In the genomic region with DNA sequence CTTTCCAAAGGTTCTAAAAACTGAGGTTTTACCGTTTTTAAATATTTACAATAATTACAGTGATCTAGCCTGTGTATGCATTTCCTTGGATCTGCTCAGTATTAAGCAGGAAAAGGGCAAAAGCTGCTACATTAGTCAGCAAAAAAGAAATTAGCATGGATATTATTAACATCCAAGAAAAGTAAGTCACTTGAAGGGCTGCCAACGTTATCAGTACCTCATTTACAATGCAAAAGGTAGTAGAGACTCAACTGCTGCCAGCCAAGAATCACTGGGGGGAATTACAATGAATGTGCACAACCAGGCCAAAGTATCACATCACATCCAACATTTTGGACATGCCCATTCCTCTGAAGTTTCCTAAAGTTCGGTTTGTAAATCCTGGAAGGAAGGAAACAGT, we compare ENCODE assay signal across 10 cellular contexts. TPM values are rescaled to one million over a fixed set of nuclear protein-coding genes. Genes with fewer than 3 reads are reported as not detected.
A peak's percentile ranks its signal among the peaks of the same experiment; 100 is the strongest.
DNase-seq lines count a peak whose midpoint lies in the region; ATAC-seq, FAIRE-seq and TF ChIP-seq lines count a peak whose summit lies in the region.
"Had no signal": no experiment of that assay in that cellular context is flagged by ENCODE, and none has a peak within 500 bp of the region (broad histone marks: within the 10 kb centered on the region; RNA-seq: fewer than 3 reads in every experiment).

No MANE protein-coding gene starts in this region.

- FAIRE-seq in GM12892 (lab: Jason Lieb, UNC) (no peak), D721Med (lab: Jason Lieb, UNC) (no peak)

- no peak overlapping the region for H2BK12ac ChIP-seq in H9 (ENCODE audit: insufficient read length, low read depth, low read length)

- no peak overlapping the region for H2BK15ac ChIP-seq in H9 (ENCODE audit: low read depth, low read length)

- H3K9me3 ChIP-seq in H9 (ENCODE audit: control insufficient read depth, low read depth, low read length): no peaks in the 10 kb centered on the region
- no peaks in the 10 kb centered on the region for H3K9me3 ChIP-seq in iPS DF 6.9 (ENCODE audit: control insufficient read depth, insufficient read depth, low read length)
- no peaks in the 10 kb centered on the region for H3K9me3 ChIP-seq in skeletal muscle tissue (ENCODE audit: control insufficient read depth in 3 of 3, low read length in 3 of 3)

- no peak for ATAC-seq in activated T-helper 17 cell treated with anti-CD3 and anti-CD28 coated beads, Interleukin-2, amount 50 U/mL, for 72 hours (replicated peaks)

- H3K9me3 Mint-ChIP-seq in H9: peaks cover 0 to 2% of the 10 kb centered on the region in 2 experiments; a peak in 1 of 5 replicates
- H3K9me3 Mint-ChIP-seq in activated T-helper 17 cell treated with anti-CD3 and anti-CD28 coated beads, Interleukin-2, amount 50 U/mL, for 72 hours: no peaks in the 10 kb centered on the region

- no peak overlapping the region for H2AFZ ChIP-seq in H9 (ENCODE audit: low read length)

- no peak overlapping the region; the same call in 1 of the 2 replicates for H3K14ac ChIP-seq in H9 (ENCODE audit: insufficient read depth, low read length)

- DNase-seq in H9 (no peak), iPS DF 6.9 (ENCODE audit: low read depth, low spot score) (no peak), midbrain (lab: John Stamatoyannopoulos, UW) (no peak), GM12892 (ENCODE audit: insufficient read length) (no peak), D721Med (ENCODE audit: insufficient read length, low spot score) (no peak), ecto neural progenitor cell (ENCODE audit: low spot score) (no peak)
- DNase-seq: effector memory CD4-positive, alpha-beta T cell; RPMI8226 had no signal

- peak overlapping the region; percentile 79 for H3K4me2 ChIP-seq in H9 (ENCODE audit: insufficient read depth, insufficient read length, low read length)

- H3K27me3 ChIP-seq in H9 (ENCODE audit: insufficient read depth, low read length) (no peaks in the 10 kb centered on the region), iPS DF 6.9 (ENCODE audit: control insufficient read depth, insufficient read depth, low read length) (no peaks in the 10 kb centered on the region), skeletal muscle tissue (ENCODE audit: control insufficient read depth in 3 of 3, insufficient read depth in 3 of 3, low read length in 3 of 3) (peaks cover 11 to 44% (median 30%) of the 10 kb centered on the region in 3 donors)

- peaks cover 74 to 80% of the 10 kb centered on the region in 2 experiments for H3K4me1 Mint-ChIP-seq in H9
- H3K4me1 Mint-ChIP-seq in activated T-helper 17 cell treated with anti-CD3 and anti-CD28 coated beads, Interleukin-2, amount 50 U/mL, for 72 hours: peaks cover 5% of the 10 kb centered on the region

- peaks cover 16 to 37% (median 31%) of the 10 kb centered on the region in 3 experiments for H3K36me3 Mint-ChIP-seq in H9 (ENCODE audit: insufficient read depth in 1 of 3, low read depth in 3 of 3)
- H3K36me3 Mint-ChIP-seq in activated T-helper 17 cell treated with anti-CD3 and anti-CD28 coated beads, Interleukin-2, amount 50 U/mL, for 72 hours (ENCODE audit: low read depth): peaks cover 5% of the 10 kb centered on the region

- no peak overlapping the region for H3K23ac ChIP-seq in H9 (ENCODE audit: insufficient read length, low read depth, low read length)

- no peak overlapping the region for H2BK120ac ChIP-seq in H9 (ENCODE audit: low read depth, low read length, poor library complexity, severe bottlenecking)

- no peak overlapping the region for H4K91ac ChIP-seq in H9 (ENCODE audit: insufficient read length, low read depth, low read length)

- H3K23me2 ChIP-seq in H9 (ENCODE audit: insufficient read length, low read depth, low read length, poor library complexity, severe bottlenecking): peaks cover 18% of the 10 kb centered on the region

- no peaks in the 10 kb centered on the region for H3K36me3 ChIP-seq in iPS DF 6.9 (ENCODE audit: control insufficient read depth, insufficient read depth, low read length)
- no peaks in the 10 kb centered on the region for H3K36me3 ChIP-seq in skeletal muscle tissue (ENCODE audit: control insufficient read depth in 3 of 3, insufficient read depth in 3 of 3, low read length in 3 of 3)

- no CpG with 5 or more reads among the region's 3 CpGs for whole genome bisulfite sequencing in H9 (ENCODE audit: extremely low coverage, insufficient read length, low lambda C conversion rate)
- WGBS in iPS DF 6.9 (ENCODE audit: insufficient coverage, insufficient read length): no CpG with 5 or more reads among the region's 3 CpGs

- no peak overlapping the region for H4K5ac ChIP-seq in H9 (ENCODE audit: insufficient read length, low read depth, low read length)

- no peak overlapping the region for H2AK5ac ChIP-seq in H9 (ENCODE audit: insufficient read length, low read length)

- H3K4ac ChIP-seq in H9 (ENCODE audit: low read depth, low read length): no peak overlapping the region

- H3K79me1 ChIP-seq in H9 (ENCODE audit: insufficient read depth, low read depth, low read length, poor library complexity, severe bottlenecking): peaks cover 5% of the 10 kb centered on the region

- H4K20me1 ChIP-seq in H9 (ENCODE audit: control insufficient read depth, insufficient read depth, insufficient read length): no peaks in the 10 kb centered on the region

- H3T11ph ChIP-seq in H9 (ENCODE audit: low read length): no peak overlapping the region

- peaks cover 42% of the 10 kb centered on the region for H3K79me2 ChIP-seq in H9 (ENCODE audit: insufficient read depth, low read length)

- no peak for TF ChIP-seq CTCF in H9 (conservative IDR thresholded peaks at IDR 0.05)
- no peak for TF ChIP-seq CTCF in D721Med (IDR thresholded peaks at IDR 0.05; ENCODE audit: insufficient read depth, missing control alignments)

- no peak overlapping the region for H2BK5ac ChIP-seq in H9 (ENCODE audit: insufficient read length, low read length)

- H3K4me3 ChIP-seq in iPS DF 6.9 (ENCODE audit: low read length): peak overlapping the region; percentile 77; the same call in 1 of the 2 replicates
- peak overlapping the region; percentile 73 to 84 (median 74) for H3K4me3 ChIP-seq in skeletal muscle tissue (ENCODE audit: low read length in 3 of 3)

- H3K9ac ChIP-seq in H9 (ENCODE audit: extremely low read depth, insufficient read length, low read length) (peak overlapping the region; percentile 92), skeletal muscle tissue (ENCODE audit: low read depth in 1 of 3, low read length in 3 of 3) (peak overlapping the region in 2 of 3 donors; percentile 81 to 86)

- H3K4me1 ChIP-seq in H9 (ENCODE audit: insufficient read depth, low read length) (peaks cover 24% of the 10 kb centered on the region), iPS DF 6.9 (ENCODE audit: control insufficient read depth, insufficient read depth, low read length) (peaks cover 6% of the 10 kb centered on the region; the same call in 1 of the 2 replicates), skeletal muscle tissue (ENCODE audit: control insufficient read depth in 3 of 3, insufficient read depth in 3 of 3, low read length in 3 of 3) (peaks cover 12 to 32% (median 19%) of the 10 kb centered on the region in 3 donors)

- H2BK20ac ChIP-seq in H9 (ENCODE audit: low read depth, low read length, poor library complexity, severe bottlenecking): no peak overlapping the region

- TF ChIP-seq POLR2A in GM12892 (IDR thresholded peaks at IDR 0.05; ENCODE audit: low read depth, low read length): no peak

- H3K4me3 Mint-ChIP-seq in H9: peak overlapping the region; percentile 95 to 98
- peak overlapping the region; percentile 77 for H3K4me3 Mint-ChIP-seq in activated T-helper 17 cell treated with anti-CD3 and anti-CD28 coated beads, Interleukin-2, amount 50 U/mL, for 72 hours

- H3K18ac ChIP-seq in H9 (ENCODE audit: insufficient read length, low read depth, low read length): no peak overlapping the region

- H3K27ac ChIP-seq in H9 (ENCODE audit: insufficient read length, low read depth, low read length) (peak overlapping the region; percentile 82), iPS DF 6.9 (ENCODE audit: low read length) (no peak overlapping the region), skeletal muscle tissue (ENCODE audit: low read depth, low read length) (peak overlapping the region; percentile 92)

- no peak overlapping the region for H4K8ac ChIP-seq in H9 (replicated peaks; ENCODE audit: insufficient read length, low read depth, low read length)

- H3K56ac ChIP-seq in H9 (ENCODE audit: insufficient read length, low read depth, low read length): no peak overlapping the region

- H3K27ac Mint-ChIP-seq in H9: peak overlapping the region; percentile 87 to 100 (median 100); a peak in 6 of 7 replicates
- no peak overlapping the region for H3K27ac Mint-ChIP-seq in activated T-helper 17 cell treated with anti-CD3 and anti-CD28 coated beads, Interleukin-2, amount 50 U/mL, for 72 hours

- no peaks in the 10 kb centered on the region for H3K27me3 Mint-ChIP-seq in H9 (ENCODE audit: low read depth)
- peaks cover 39% of the 10 kb centered on the region for H3K27me3 Mint-ChIP-seq in activated T-helper 17 cell treated with anti-CD3 and anti-CD28 coated beads, Interleukin-2, amount 50 U/mL, for 72 hours

RNA-seq across cellular contexts. Expression of gene CNN3, which starts 1.9 kb away (rescaled TPM):
- total RNA-seq in H9 (2021) (265 and 279 TPM in 2 replicates), skeletal muscle tissue (198 TPM)
- under 1 TPM; 0.24 to 0.93 TPM for total RNA-seq in activated T-helper 17 cell treated with anti-CD3 and anti-CD28 coated beads, Interleukin-2, amount 50 U/mL, for 72 hours
- polyA plus RNA-seq in GM12892 (2012; ENCODE audit: missing spikeins): 18.2 TPM

Comparison
In these comparisons a context has a peak if more than half of its experiments do, and no peak if none do; other contexts are left out.
1. RNA of gene CNN3, which starts 1.9 kb away (total RNA-seq): 265 to 279 TPM in H9 and 198 TPM in skeletal muscle tissue (single experiment); 0.24 to 0.93 TPM in activated T-helper 17 cell treated with anti-CD3 and anti-CD28 coated beads, Interleukin-2, amount 50 U/mL, for 72 hours; every median in the first group is over 100 times any median in the second.